In the genomic region with DNA sequence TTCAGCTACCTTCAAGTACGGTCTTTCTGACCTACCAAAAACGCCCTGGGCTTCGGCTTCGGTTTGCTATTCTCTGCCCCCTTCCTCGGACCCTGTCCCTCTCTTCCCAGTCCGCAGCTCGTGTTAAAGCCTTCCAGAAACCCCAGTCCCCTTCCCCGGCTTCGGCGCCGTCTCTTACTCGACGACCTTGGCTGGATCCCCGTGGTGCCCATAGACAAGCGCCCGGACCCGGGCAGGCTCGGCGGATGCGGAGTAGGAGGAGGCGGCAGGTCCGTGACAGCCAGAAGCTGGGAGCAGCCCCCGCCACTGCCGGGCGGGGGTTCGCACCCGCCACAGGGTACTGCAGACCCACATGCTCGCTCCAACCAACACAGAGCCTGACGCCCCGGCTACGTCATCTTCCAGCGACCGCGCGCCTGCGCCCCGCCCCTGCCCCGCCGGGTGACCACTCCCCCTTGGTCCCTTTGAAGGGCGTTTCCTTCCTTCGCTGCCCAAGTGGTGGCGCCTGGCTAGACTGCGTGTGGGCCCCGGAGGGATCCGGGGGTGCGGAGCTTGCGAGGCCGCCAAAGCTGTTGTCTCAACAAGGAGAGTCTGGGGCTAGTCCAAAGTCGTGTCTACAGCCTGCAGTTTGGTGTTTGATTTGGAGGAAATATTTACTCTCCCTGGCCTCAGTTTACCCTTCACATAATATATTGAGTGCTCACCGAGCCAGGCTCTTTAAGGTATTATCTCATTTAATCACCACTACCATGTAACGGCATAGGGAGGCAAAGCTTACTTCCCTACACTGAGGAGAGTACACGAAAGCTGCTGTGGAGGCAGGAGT, we compare ENCODE assay signal across 8 cellular contexts. TPM values are rescaled to one million over a fixed set of nuclear protein-coding genes. Genes with fewer than 3 reads are reported as not detected.
A peak's percentile ranks its signal among the peaks of the same experiment; 100 is the strongest.
DNase-seq lines count a peak whose midpoint lies in the region; ATAC-seq and TF ChIP-seq lines count a peak whose summit lies in the region.

A gene with protein sequence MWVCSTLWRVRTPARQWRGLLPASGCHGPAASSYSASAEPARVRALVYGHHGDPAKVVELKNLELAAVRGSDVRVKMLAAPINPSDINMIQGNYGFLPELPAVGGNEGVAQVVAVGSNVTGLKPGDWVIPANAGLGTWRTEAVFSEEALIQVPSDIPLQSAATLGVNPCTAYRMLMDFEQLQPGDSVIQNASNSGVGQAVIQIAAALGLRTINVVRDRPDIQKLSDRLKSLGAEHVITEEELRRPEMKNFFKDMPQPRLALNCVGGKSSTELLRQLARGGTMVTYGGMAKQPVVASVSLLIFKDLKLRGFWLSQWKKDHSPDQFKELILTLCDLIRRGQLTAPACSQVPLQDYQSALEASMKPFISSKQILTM (minus strand): TSS at position 382 of the 826 bp plus-strand sequence. CDS start 28 bp downstream, at position 354.

- DNase-seq in CD14-positive monocyte (ENCODE audit: low spot score) (peak; percentile 94), NCI-H774 (lab: John Stamatoyannopoulos, UW) (peak; percentile 63), lower leg skin (ENCODE audit: low spot score in 2 of 2) (peak; percentile 91 to 99)
- DNase-seq in activated CD4-positive, alpha-beta memory T cell treated with anti-CD3 and anti-CD28 coated beads for 36 hours: peak; percentile 98
- DNase-seq in stimulated activated CD4-positive, alpha-beta T cell treated with anti-CD3 and anti-CD28 coated beads, Interleukin-4, amount 100 ng/mL, for 48 hours (ENCODE audit: low read depth in 2 of 2): peak; percentile 92 to 95

- H3K27me3 Mint-ChIP-seq in CD14-positive monocyte (ENCODE audit: low read depth in 3 of 3): peaks cover 13 to 20% (median 18%) of the 10 kb centered on the region in 3 donors
- H3K27me3 Mint-ChIP-seq in activated CD4-positive, alpha-beta memory T cell treated with anti-CD3 and anti-CD28 coated beads for 36 hours: peaks cover 9% of the 10 kb centered on the region

- POLR2A ChIA-PET in activated CD4-positive, alpha-beta memory T cell treated with anti-CD3 and anti-CD28 coated beads for 36 hours (lab: Charles Lee): interaction anchor here (0.8 to 1.7 kb wide), 3 partner anchors 49 to 1477 kb away, joined by 4 to 8 read pairs (median 4); a partner anchor contains a TSS

- ATAC-seq in GM19324 (IDR thresholded peaks at IDR 0.05; ENCODE audit: low FRiP score, unreplicated experiment) (peak; percentile 79), HG03520 (IDR thresholded peaks at IDR 0.05; ENCODE audit: unreplicated experiment) (peak; percentile 92)

- H3K36me3 Mint-ChIP-seq in CD14-positive monocyte: no peaks in the 10 kb centered on the region
- H3K36me3 Mint-ChIP-seq in activated CD4-positive, alpha-beta memory T cell treated with anti-CD3 and anti-CD28 coated beads for 36 hours: no peaks in the 10 kb centered on the region

- TF ChIP-seq POLR2A in lower leg skin (IDR thresholded peaks at IDR 0.05): no peak

- peaks cover 17% of the 10 kb centered on the region for H3K4me1 Mint-ChIP-seq in CD14-positive monocyte
- peaks cover 15% of the 10 kb centered on the region for H3K4me1 Mint-ChIP-seq in activated CD4-positive, alpha-beta memory T cell treated with anti-CD3 and anti-CD28 coated beads for 36 hours (ENCODE audit: low read depth)

- CTCF ChIA-PET in activated CD4-positive, alpha-beta memory T cell treated with anti-CD3 and anti-CD28 coated beads for 36 hours (lab: Charles Lee): interaction anchor here (0.6 to 1.5 kb wide), 6 partner anchors 9 to 1822 kb away, joined by 3 to 4 read pairs (median 3); a partner anchor contains a TSS

- no peaks in the 10 kb centered on the region for H3K36me3 ChIP-seq in duodenal mucosa (ENCODE audit: control insufficient read depth in 1 of 2, insufficient read depth in 2 of 2, low read length in 2 of 2)

- peak within 1 kb of the TSS; percentile 80 to 92 (median 86) for H3K27ac Mint-ChIP-seq in CD14-positive monocyte
- peak within 1 kb of the TSS; percentile 71 for H3K27ac Mint-ChIP-seq in activated CD4-positive, alpha-beta memory T cell treated with anti-CD3 and anti-CD28 coated beads for 36 hours

- intact Hi-C loops in CD14-positive monocyte (cut with micrococcal nuclease): no loop called here
- intact Hi-C loops in activated CD4-positive, alpha-beta memory T cell treated with anti-CD3 and anti-CD28 coated beads for 36 hours (cut with micrococcal nuclease): loop anchor here (5.0 kb wide), 1 partner anchor 48 kb away; a partner anchor contains a TSS
- intact Hi-C loops in lower leg skin (cut with DNase I; ENCODE audit: low total_unique reads): no loop called here

- no peaks in the 10 kb centered on the region for H3K27me3 ChIP-seq in duodenal mucosa (ENCODE audit: control insufficient read depth in 1 of 2, insufficient read depth in 2 of 2, low read length in 2 of 2)

- peak within 1 kb of the TSS; percentile 72 to 75 for H3K9ac ChIP-seq in duodenal mucosa (ENCODE audit: low read depth in 1 of 2, low read length in 2 of 2)

- no peaks in the 10 kb centered on the region for H3K9me3 Mint-ChIP-seq in CD14-positive monocyte
- no peaks in the 10 kb centered on the region for H3K9me3 Mint-ChIP-seq in activated CD4-positive, alpha-beta memory T cell treated with anti-CD3 and anti-CD28 coated beads for 36 hours

- 2 to 3% methylated on average over 28 to 52 of the region's 52 CpGs for WGBS in lower leg skin, 2 donors

- no peak within 1 kb of the TSS for H3K27ac ChIP-seq in duodenal mucosa (ENCODE audit: low read depth, low read length)

- H3K4me3 Mint-ChIP-seq in CD14-positive monocyte: peak within 1 kb of the TSS; percentile 88 to 95
- H3K4me3 Mint-ChIP-seq in activated CD4-positive, alpha-beta memory T cell treated with anti-CD3 and anti-CD28 coated beads for 36 hours: peak within 1 kb of the TSS; percentile 93

- no peak for TF ChIP-seq CTCF in CD14-positive monocyte (IDR thresholded peaks at IDR 0.05)
- no peak for TF ChIP-seq CTCF in lower leg skin (IDR thresholded peaks at IDR 0.05)

- peaks cover 6 to 10% of the 10 kb centered on the region in 2 donors for H3K4me1 ChIP-seq in duodenal mucosa (ENCODE audit: control insufficient read depth in 1 of 2, insufficient read depth in 2 of 2, low read length in 2 of 2)

- no peaks in the 10 kb centered on the region for H3K9me3 ChIP-seq in duodenal mucosa (ENCODE audit: control insufficient read depth in 1 of 2, low read length in 2 of 2)

- H3K4me3 ChIP-seq in duodenal mucosa (ENCODE audit: low read depth in 1 of 2, low read length in 2 of 2) (peak within 1 kb of the TSS; percentile 79 to 90), lower leg skin (ENCODE audit: low read depth, poor library complexity, severe bottlenecking) (peak within 1 kb of the TSS; percentile 88)

RNA-seq across cellular contexts. Expression of the gene that starts here (rescaled TPM):
- polyA plus RNA-seq in CD14-positive monocyte: 1 to 10 TPM; 6.3 to 7.5 TPM
- total RNA-seq in activated CD4-positive, alpha-beta memory T cell treated with anti-CD3 and anti-CD28 coated beads for 36 hours: 10 to 100 TPM; 34.7 to 37.2 TPM
- 10 to 100 TPM; 23.2 to 28.3 (median 25.3) TPM for total RNA-seq in lower leg skin
